Comparison of ENCODE assay signal across 11 cellular contexts in the genomic region with DNA sequence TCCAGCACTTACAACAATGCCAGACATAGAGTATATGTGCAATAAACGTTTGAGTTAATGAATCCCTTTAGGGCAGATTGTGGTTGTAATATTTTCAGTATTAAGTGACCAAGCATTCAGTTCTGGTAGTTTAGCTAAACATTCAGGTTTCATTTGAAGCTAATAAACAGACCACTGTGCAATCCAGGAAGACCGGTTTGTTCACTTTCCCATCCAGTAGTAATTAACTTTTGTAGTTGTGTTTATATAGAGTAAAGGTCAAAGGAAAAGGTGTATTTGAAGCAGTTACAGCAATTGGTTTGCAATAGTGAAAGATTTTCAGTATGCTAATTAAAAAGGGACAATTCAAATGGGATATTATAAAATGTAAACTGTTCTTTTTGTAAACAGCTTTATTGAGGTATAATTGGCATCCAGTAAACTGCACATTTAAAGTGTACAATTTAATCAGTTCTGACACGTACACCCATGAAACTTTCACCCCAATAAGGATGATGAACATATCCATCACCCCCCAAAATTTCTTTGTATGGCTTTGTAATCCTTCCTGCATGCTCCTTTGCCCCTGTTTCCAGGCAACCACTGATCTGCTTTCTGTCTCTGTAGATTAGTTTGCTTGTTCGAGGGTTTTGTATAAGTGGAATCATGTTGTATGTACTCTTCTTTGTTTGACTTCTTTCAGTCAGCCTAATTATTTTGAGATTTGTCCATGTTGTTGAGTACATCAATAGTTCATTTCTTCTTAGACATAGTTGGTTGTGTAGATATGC. TPM values are rescaled to one million over a fixed set of nuclear protein-coding genes. Genes with fewer than 3 reads are reported as not detected.
DNase-seq lines count a peak whose midpoint lies in the region; ATAC-seq and TF ChIP-seq lines count a peak whose summit lies in the region.
"Had no signal": no experiment of that assay in that cellular context is flagged by ENCODE, and none has a peak within 500 bp of the region (broad histone marks: within the 10 kb centered on the region; RNA-seq: fewer than 3 reads in every experiment).

No MANE protein-coding gene starts in this region.

- H3K4me1 Mint-ChIP-seq in activated CD4-positive, alpha-beta T cell treated with anti-CD3 and anti-CD28 coated beads, Interleukin-2, amount 10 ng/mL, durations not matched to agents 7 days and 5 days = peaks cover 9% of the 10 kb centered on the region
- H3K4me1 Mint-ChIP-seq in CD14-positive monocyte = peaks cover 3% of the 10 kb centered on the region

- no peaks in the 10 kb centered on the region for H3K9me3 ChIP-seq in stomach smooth muscle (ENCODE audit: control insufficient read depth in 2 of 2, low read length in 2 of 2)

- no peak overlapping the region for H3K9ac ChIP-seq in stomach smooth muscle (ENCODE audit: low read length in 2 of 2)

- H3K27me3 ChIP-seq in stomach smooth muscle (ENCODE audit: control insufficient read depth in 1 of 2, insufficient read depth in 2 of 2, low read length in 2 of 2) = no peaks in the 10 kb centered on the region

- H3K27ac ChIP-seq in stomach smooth muscle (ENCODE audit: low read length) = peak overlapping the region; percentile 2

- peak overlapping the region; percentile 46 for H3K4me3 ChIP-seq in LNCaP clone FGC (ENCODE audit: low read depth, low read length)
- peak overlapping the region in 1 of 2 donors; percentile 6 for H3K4me3 ChIP-seq in stomach smooth muscle (ENCODE audit: low read length in 2 of 2)

- H3K4me3 Mint-ChIP-seq in activated CD4-positive, alpha-beta T cell treated with anti-CD3 and anti-CD28 coated beads, Interleukin-2, amount 10 ng/mL, durations not matched to agents 7 days and 5 days = no peak overlapping the region
- no peak overlapping the region for H3K4me3 Mint-ChIP-seq in CD14-positive monocyte
- H3K4me3 Mint-ChIP-seq: activated CD4-positive, alpha-beta memory T cell treated with anti-CD3 and anti-CD28 coated beads for 36 hours; activated naive CD8-positive, alpha-beta T cell treated with anti-CD3 and anti-CD28 coated beads, Interleukin-2, amount 10 ng/mL, durations not matched to agents 7 days and 5 days had no signal

- no peaks in the 10 kb centered on the region for H3K9me3 Mint-ChIP-seq in activated CD4-positive, alpha-beta T cell treated with anti-CD3 and anti-CD28 coated beads, Interleukin-2, amount 10 ng/mL, durations not matched to agents 7 days and 5 days
- peaks cover 0 to 5% (median 2%) of the 10 kb centered on the region in 7 donors for H3K9me3 Mint-ChIP-seq in CD14-positive monocyte
- H3K9me3 Mint-ChIP-seq: activated CD4-positive, alpha-beta memory T cell treated with anti-CD3 and anti-CD28 coated beads for 36 hours; activated naive CD8-positive, alpha-beta T cell treated with anti-CD3 and anti-CD28 coated beads, Interleukin-2, amount 10 ng/mL, durations not matched to agents 7 days and 5 days had no signal

- POLR2A ChIA-PET in activated CD4-positive, alpha-beta T cell treated with anti-CD3 and anti-CD28 coated beads, Interleukin-2, amount 10 ng/mL, durations not matched to agents 7 days and 5 days (lab: Charles Lee) = no interaction called here

- H3K36me3 ChIP-seq in stomach smooth muscle (ENCODE audit: control insufficient read depth in 2 of 2, insufficient read depth in 2 of 2, low read length in 2 of 2) = no peaks in the 10 kb centered on the region

- no peaks in the 10 kb centered on the region for H3K4me1 ChIP-seq in stomach smooth muscle (ENCODE audit: control insufficient read depth, insufficient read depth, low read length)

- H3K36me3 Mint-ChIP-seq in activated CD4-positive, alpha-beta T cell treated with anti-CD3 and anti-CD28 coated beads, Interleukin-2, amount 10 ng/mL, durations not matched to agents 7 days and 5 days (ENCODE audit: low read depth) = no peaks in the 10 kb centered on the region
- no peaks in the 10 kb centered on the region for H3K36me3 Mint-ChIP-seq in CD14-positive monocyte
- H3K36me3 Mint-ChIP-seq: activated naive CD8-positive, alpha-beta T cell treated with anti-CD3 and anti-CD28 coated beads, Interleukin-2, amount 10 ng/mL, durations not matched to agents 7 days and 5 days had no signal

- intact Hi-C loops in left colon (cut with DNase I, micrococcal nuclease) (no loop called here), CD14-positive monocyte (cut with micrococcal nuclease) (no loop called here)

- H3K27ac Mint-ChIP-seq in activated CD4-positive, alpha-beta T cell treated with anti-CD3 and anti-CD28 coated beads, Interleukin-2, amount 10 ng/mL, durations not matched to agents 7 days and 5 days = no peak overlapping the region
- H3K27ac Mint-ChIP-seq in CD14-positive monocyte = no peak overlapping the region
- H3K27ac Mint-ChIP-seq: activated CD4-positive, alpha-beta memory T cell treated with anti-CD3 and anti-CD28 coated beads for 36 hours; activated naive CD8-positive, alpha-beta T cell treated with anti-CD3 and anti-CD28 coated beads, Interleukin-2, amount 10 ng/mL, durations not matched to agents 7 days and 5 days had no signal

- DNase-seq in LNCaP clone FGC (ENCODE audit: low read depth) = peak; percentile 98
- DNase-seq in NCI-H774 (lab: John Stamatoyannopoulos, UW) = peak; percentile 91
- DNase-seq in left colon = peak in 1 of 2 donors; percentile 29
- DNase-seq in activated CD4-positive, alpha-beta T cell treated with anti-CD3 and anti-CD28 coated beads, Interleukin-2, amount 10 ng/mL, durations not matched to agents 7 days and 5 days = no peak
- no peak for DNase-seq in superior temporal gyrus (ENCODE audit: extremely low spot score)
- no peak for DNase-seq in CD14-positive monocyte (ENCODE audit: low spot score)
- DNase-seq: activated CD4-positive, alpha-beta memory T cell treated with anti-CD3 and anti-CD28 coated beads for 36 hours; activated naive CD8-positive, alpha-beta T cell treated with anti-CD3 and anti-CD28 coated beads, Interleukin-2, amount 10 ng/mL, durations not matched to agents 7 days and 5 days had no signal

- ATAC-seq in left colon = peak; percentile 94
- no peak for ATAC-seq in HG03095 (IDR thresholded peaks at IDR 0.05; ENCODE audit: unreplicated experiment)
- ATAC-seq: sciatic nerve had no signal

- no peaks in the 10 kb centered on the region for H3K27me3 Mint-ChIP-seq in activated CD4-positive, alpha-beta T cell treated with anti-CD3 and anti-CD28 coated beads, Interleukin-2, amount 10 ng/mL, durations not matched to agents 7 days and 5 days
- H3K27me3 Mint-ChIP-seq in CD14-positive monocyte (ENCODE audit: low read depth in 3 of 3) = no peaks in the 10 kb centered on the region
- H3K27me3 Mint-ChIP-seq: activated CD4-positive, alpha-beta memory T cell treated with anti-CD3 and anti-CD28 coated beads for 36 hours; activated naive CD8-positive, alpha-beta T cell treated with anti-CD3 and anti-CD28 coated beads, Interleukin-2, amount 10 ng/mL, durations not matched to agents 7 days and 5 days had no signal

- TF ChIP-seq CTCF in LNCaP clone FGC (IDR thresholded peaks at IDR 0.05; ENCODE audit: control insufficient read depth, extremely low read depth, insufficient read depth) (no peak), CD14-positive monocyte (IDR thresholded peaks at IDR 0.05) (no peak)

- CTCF ChIA-PET in activated CD4-positive, alpha-beta T cell treated with anti-CD3 and anti-CD28 coated beads, Interleukin-2, amount 10 ng/mL, durations not matched to agents 7 days and 5 days (lab: Charles Lee) = no interaction called here

RNA-seq across cellular contexts. Expression of gene MRTFB, which starts 26.2 kb away (rescaled TPM):
- 10 to 100 TPM; 40.0 to 44.7 TPM for total RNA-seq in left colon
- total RNA-seq in activated CD4-positive, alpha-beta T cell treated with anti-CD3 and anti-CD28 coated beads, Interleukin-2, amount 10 ng/mL, durations not matched to agents 7 days and 5 days = 10 to 100 TPM; 17.7 to 21.2 TPM
- polyA plus RNA-seq in CD14-positive monocyte = under 1 TPM; 0.69 to 0.87 TPM

Comparison
In these comparisons a context has a peak if more than half of its experiments do, and no peak if none do; other contexts are left out.
1. DNase-seq: peak in LNCaP clone FGC (single experiment) and NCI-H774 (single experiment); none in activated CD4-positive, alpha-beta T cell treated with anti-CD3 and anti-CD28 coated beads, Interleukin-2, amount 10 ng/mL, durations not matched to agents 7 days and 5 days (single experiment), superior temporal gyrus (single experiment) and CD14-positive monocyte (single experiment).